8 cellular contexts compared by ENCODE assay signal in genomic region chr17:75346906-75347305, GRCh38. TPM values are rescaled to one million over a fixed set of nuclear protein-coding genes. Genes with fewer than 3 reads are reported as not detected.
DNase-seq lines count a peak whose midpoint lies in the region; ATAC-seq and TF ChIP-seq lines count a peak whose summit lies in the region.

No MANE protein-coding gene starts in this region.

- TF ChIP-seq POLR2A in breast epithelium (IDR thresholded peaks at IDR 0.05) (no peak), transverse colon (IDR thresholded peaks at IDR 0.05) (no peak)

- peaks cover 79% of the 10 kb centered on the region for H3F3A ChIP-seq in SU-DHL-6 (ENCODE audit: insufficient read depth)

- H3K36me3 Mint-ChIP-seq in MCF 10A (ENCODE audit: insufficient read depth, unreplicated experiment), result peaks cover 9% of the 10 kb centered on the region
- peaks cover 24 to 42% of the 10 kb centered on the region in 2 donors for H3K36me3 Mint-ChIP-seq in stimulated activated naive B cell treated with anti-CD40 and anti-IgM and Interleukin-4, amounts not matched to agents 10 μg/mL and 1 μg/mL and 100 μg/mL, for 72 hours

- H3K27me3 ChIP-seq in breast epithelium (no peaks in the 10 kb centered on the region), SU-DHL-6 (ENCODE audit: low read length) (no peaks in the 10 kb centered on the region), transverse colon (no peaks in the 10 kb centered on the region)

- H3K4me3 ChIP-seq in breast epithelium, result no peak overlapping the region
- H3K4me3 ChIP-seq in SU-DHL-6 (ENCODE audit: insufficient read depth, low read length, poor library complexity, severe bottlenecking), result peak overlapping the region; percentile 40
- no peak overlapping the region for H3K4me3 ChIP-seq in fibroblast of pulmonary artery (replicated peaks; ENCODE audit: low read depth, low read length)
- no peak overlapping the region for H3K4me3 ChIP-seq in transverse colon

- 61 to 80% methylated on average over 1 to 6 of the region's 6 CpGs for WGBS in transverse colon (ENCODE audit: low coverage in 1 of 2), 2 donors

- H3K4me2 ChIP-seq in SU-DHL-6 (ENCODE audit: low read depth, low read length, poor library complexity, severe bottlenecking), result peak overlapping the region; percentile 100

- TF ChIP-seq EP300 in transverse colon (IDR thresholded peaks at IDR 0.05; ENCODE audit: low read depth), result no peak

- peak overlapping the region; percentile 63 for H3K9ac ChIP-seq in SU-DHL-6 (ENCODE audit: low read length)

- H3K9me3 ChIP-seq in breast epithelium, result no peaks in the 10 kb centered on the region
- H3K9me3 ChIP-seq in SU-DHL-6 (ENCODE audit: insufficient read depth, low read length), result no peaks in the 10 kb centered on the region
- no peaks in the 10 kb centered on the region for H3K9me3 ChIP-seq in transverse colon

- peaks cover 15% of the 10 kb centered on the region for H3K4me1 Mint-ChIP-seq in MCF 10A (ENCODE audit: insufficient read depth, unreplicated experiment)
- H3K4me1 Mint-ChIP-seq in stimulated activated naive B cell treated with anti-CD40 and anti-IgM and Interleukin-4, amounts not matched to agents 10 μg/mL and 1 μg/mL and 100 μg/mL, for 72 hours, result peaks cover 71 to 99% of the 10 kb centered on the region in 2 donors

- no TSS peak for BruUV-seq in MCF 10A (replicated peaks; lab: Mats Ljungman, UMichigan)

- H3K36me3 ChIP-seq in breast epithelium, result no peaks in the 10 kb centered on the region
- H3K36me3 ChIP-seq in SU-DHL-6 (ENCODE audit: low read length), result no peaks in the 10 kb centered on the region
- no peaks in the 10 kb centered on the region for H3K36me3 ChIP-seq in transverse colon

- TF ChIP-seq CTCF in MCF 10A (IDR thresholded peaks at IDR 0.05; ENCODE audit: unreplicated experiment) (no peak), breast epithelium (IDR thresholded peaks at IDR 0.05) (no peak), SU-DHL-6 (IDR thresholded peaks at IDR 0.05; ENCODE audit: insufficient read depth, low read length, poor library complexity, severe bottlenecking) (no peak), fibroblast of pulmonary artery (IDR thresholded peaks at IDR 0.05; ENCODE audit: low read length, missing control alignments) (no peak), transverse colon (IDR thresholded peaks at IDR 0.05) (no peak)

- no peaks in the 10 kb centered on the region for H3K27me3 Mint-ChIP-seq in MCF 10A (ENCODE audit: insufficient read depth, unreplicated experiment)
- H3K27me3 Mint-ChIP-seq in stimulated activated naive B cell treated with anti-CD40 and anti-IgM and Interleukin-4, amounts not matched to agents 10 μg/mL and 1 μg/mL and 100 μg/mL, for 72 hours, result no peaks in the 10 kb centered on the region

- no peaks in the 10 kb centered on the region for H3K9me3 Mint-ChIP-seq in MCF 10A (ENCODE audit: unreplicated experiment)
- H3K9me3 Mint-ChIP-seq in stimulated activated naive B cell treated with anti-CD40 and anti-IgM and Interleukin-4, amounts not matched to agents 10 μg/mL and 1 μg/mL and 100 μg/mL, for 72 hours, result no peaks in the 10 kb centered on the region

- in situ Hi-C loops in transverse colon (cut with MboI; ENCODE audit: low pct_ligation_motif_present in 1 of 4, low pct_unique_long_range_greater_than_20kb in 1 of 4, low sequenced_read_pairs in 3 of 4), result no loop called here

- ATAC-seq in stimulated activated naive B cell treated with anti-CD40 and anti-IgM and Interleukin-4, amounts not matched to agents 10 μg/mL and 1 μg/mL and 100 μg/mL, for 72 hours (replicated peaks), result peak; percentile 36 to 40

- H3K79me2 ChIP-seq in SU-DHL-6 (ENCODE audit: insufficient read depth, low read length), result peaks cover 92% of the 10 kb centered on the region

- intact Hi-C loops in MCF 10A (cut with micrococcal nuclease) (loop anchor here (5.0 kb wide), 1 partner anchor 45 kb away; no protein-coding TSS in a partner anchor), breast epithelium (cut with DNase I; ENCODE audit: low total_unique reads) (no loop called here), transverse colon (cut with DNase I; ENCODE audit: low total_unique reads) (no loop called here)

- H4K20me1 ChIP-seq in SU-DHL-6 (ENCODE audit: low read depth, low read length), result peaks cover 4% of the 10 kb centered on the region; the same call in 1 of the 2 replicates

- no peaks in the 10 kb centered on the region for H3K9me2 ChIP-seq in SU-DHL-6 (replicated peaks; ENCODE audit: insufficient read depth, low read length)

- no peak overlapping the region for H3K27ac Mint-ChIP-seq in MCF 10A (ENCODE audit: low read depth, unreplicated experiment)
- peak overlapping the region; percentile 98 for H3K27ac Mint-ChIP-seq in stimulated activated naive B cell treated with anti-CD40 and anti-IgM and Interleukin-4, amounts not matched to agents 10 μg/mL and 1 μg/mL and 100 μg/mL, for 72 hours

- CTCF ChIA-PET in MCF 10A (lab: Yijun Ruan, JAX) (no interaction called here), HEK293T (lab: Yijun Ruan, JAX) (interaction anchor here (1.2 kb wide), 1 partner anchor 24 kb away, joined by 3 read pairs; no protein-coding TSS in a partner anchor)

- POLR2A ChIA-PET in MCF 10A (lab: Yijun Ruan, JAX), result no interaction called here
- POLR2A ChIA-PET in HEK293T (lab: Yijun Ruan, JAX), result interaction anchor here (0.8 kb wide), 1 partner anchor 58 kb away, joined by 3 read pairs; the partner anchor contains the start of gene SLC25A19

- peak overlapping the region in 1 of 2 donors; percentile 10 for H3K27ac ChIP-seq in breast epithelium
- H3K27ac ChIP-seq in SU-DHL-6 (ENCODE audit: low read depth, low read length), result peak overlapping the region; percentile 99
- H3K27ac ChIP-seq in caudate nucleus (ENCODE audit: low read depth, low read length), result no peak overlapping the region
- peak overlapping the region in 2 of 4 donors; percentile 2 to 18 for H3K27ac ChIP-seq in transverse colon

- DNase-seq in MCF 10A (ENCODE audit: unreplicated experiment), result peak; percentile 31
- DNase-seq in breast epithelium (ENCODE audit: low spot score in 2 of 2), result no peak
- peak; percentile 29 for DNase-seq in fibroblast of pulmonary artery (ENCODE audit: low read depth)
- peak; percentile 40 for DNase-seq in stimulated activated naive B cell treated with anti-CD40 and anti-IgM and Interleukin-4, amounts not matched to agents 10 μg/mL and 1 μg/mL and 100 μg/mL, for 72 hours
- no peak for DNase-seq in HEK293T (ENCODE audit: extremely low spot score)
- no peak for DNase-seq in caudate nucleus (lab: John Stamatoyannopoulos, UW)
- no peak for DNase-seq in transverse colon

- no peak overlapping the region for H2AFZ ChIP-seq in SU-DHL-6 (ENCODE audit: low read depth, low read length, severe bottlenecking)

- H3K4me1 ChIP-seq in breast epithelium, result no peaks in the 10 kb centered on the region
- peaks cover 4 to 80% (median 24%) of the 10 kb centered on the region in 4 donors for H3K4me1 ChIP-seq in transverse colon

- no peak overlapping the region for H3K4me3 Mint-ChIP-seq in MCF 10A (ENCODE audit: unreplicated experiment)
- peak overlapping the region; percentile 81 to 82 for H3K4me3 Mint-ChIP-seq in stimulated activated naive B cell treated with anti-CD40 and anti-IgM and Interleukin-4, amounts not matched to agents 10 μg/mL and 1 μg/mL and 100 μg/mL, for 72 hours

TF ChIP-seq in HEK293T, 16 proteins besides CTCF, POLR2A, EP300 and RAD21:
- TF ChIP-seq ELF4 (IDR thresholded peaks at IDR 0.05), result no peak
- no peak for TF ChIP-seq CTBP1 (IDR thresholded peaks at IDR 0.05; ENCODE audit: borderline replicate concordance)
- no peak for TF ChIP-seq FOXK2 (IDR thresholded peaks at IDR 0.05)
- TF ChIP-seq SUZ12 (IDR thresholded peaks at IDR 0.05), result no peak
- no peak for TF ChIP-seq ARNT (IDR thresholded peaks at IDR 0.05)
- TF ChIP-seq L3MBTL2 (conservative IDR thresholded peaks at IDR 0.05), result no peak
- TF ChIP-seq FOXA1 (IDR thresholded peaks at IDR 0.05), result no peak
- no peak for TF ChIP-seq HDGF (IDR thresholded peaks at IDR 0.05; ENCODE audit: borderline replicate concordance)
- no peak for TF ChIP-seq NFRKB (IDR thresholded peaks at IDR 0.05)
- no peak for TF ChIP-seq TARDBP (IDR thresholded peaks at IDR 0.05)
- no peak for TF ChIP-seq ZNF384 (IDR thresholded peaks at IDR 0.05)
- TF ChIP-seq PKNOX1 (IDR thresholded peaks at IDR 0.05), result no peak
- no peak for TF ChIP-seq LEF1 (IDR thresholded peaks at IDR 0.05; ENCODE audit: borderline replicate concordance)
- no peak for TF ChIP-seq FOXM1 (IDR thresholded peaks at IDR 0.05; ENCODE audit: borderline replicate concordance)
- no peak for TF ChIP-seq SP1 (IDR thresholded peaks at IDR 0.05)
- TF ChIP-seq BHLHE40 (IDR thresholded peaks at IDR 0.05; ENCODE audit: borderline replicate concordance), result no peak

RNA-seq across cellular contexts. Expression of gene SLC25A19, which starts 57.7 kb away (rescaled TPM):
- total RNA-seq in MCF 10A (2022), result 14.8 and 22.6 TPM in 2 replicates
- 10 to 100 TPM; 11.4 to 13.8 (median 12.3) TPM for total RNA-seq in breast epithelium
- 10 to 100 TPM; 12.6 to 49.6 (median 20.7) TPM for total RNA-seq in transverse colon

RNA-seq across cellular contexts. Expression of gene GRB2, which starts 58.6 kb away (rescaled TPM):
- total RNA-seq in MCF 10A (2022), result 67.1 and 74.6 TPM in 2 replicates
- 100 to 1,000 TPM in 1 of 3 donors, 10 to 100 TPM in 2; 72.4 to 104 (median 77.1) TPM for total RNA-seq in breast epithelium
- total RNA-seq in transverse colon, result 100 to 1,000 TPM; 105 to 183 (median 136) TPM

Comparison
In these comparisons a context has a peak if more than half of its experiments do, and no peak if none do; other contexts are left out.
1. DNase-seq: peak in MCF 10A (single experiment), fibroblast of pulmonary artery (single experiment) and stimulated activated naive B cell treated with anti-CD40 and anti-IgM and Interleukin-4, amounts not matched to agents 10 μg/mL and 1 μg/mL and 100 μg/mL, for 72 hours (single experiment); none in breast epithelium (0 of 2), HEK293T (single experiment), caudate nucleus (0 of 61) and transverse colon (single experiment).